ENCODE assay signal across 8 cellular contexts in the genomic region with DNA sequence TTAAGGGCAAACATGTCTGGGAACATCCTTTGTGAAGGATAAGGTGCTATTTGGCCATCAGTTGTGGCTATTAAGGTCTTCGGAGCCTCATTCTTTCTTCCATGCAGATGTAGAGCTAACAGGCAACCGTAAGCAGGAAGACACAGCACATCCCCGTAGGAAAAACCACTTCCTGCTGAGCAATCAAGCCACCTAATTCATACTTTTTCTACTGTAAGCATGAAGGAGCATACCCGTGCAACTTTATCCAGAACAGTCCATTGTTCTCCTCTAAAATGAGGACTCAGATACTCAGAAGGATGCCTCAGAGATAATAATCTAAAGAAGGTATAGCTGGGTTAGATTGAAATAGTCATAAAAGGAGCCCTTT.
A peak's percentile ranks its signal among the peaks of the same experiment; 100 is the strongest.
DNase-seq lines count a peak whose midpoint lies in the region; ATAC-seq and TF ChIP-seq lines count a peak whose summit lies in the region.
"Had no signal": no experiment of that assay in that cellular context is flagged by ENCODE, and none has a peak within 500 bp of the region (broad histone marks: within the 10 kb centered on the region; RNA-seq: fewer than 3 reads in every experiment).

No MANE protein-coding gene starts in this region.

- in situ Hi-C loops in transverse colon (cut with MboI; ENCODE audit: low pct_ligation_motif_present in 1 of 4, low pct_unique_long_range_greater_than_20kb in 1 of 4, low sequenced_read_pairs in 3 of 4) = no loop called here

- intact Hi-C loops in transverse colon (cut with DNase I; ENCODE audit: low total_unique reads) = no loop called here

- H3K4me1 ChIP-seq in HUES64 (ENCODE audit: insufficient read depth, low read length) (peaks cover 36% of the 10 kb centered on the region), transverse colon (peaks cover 0 to 16% (median 3%) of the 10 kb centered on the region in 4 donors)

- H3K27ac ChIP-seq in HUES64 (ENCODE audit: low read depth, low read length) (peak overlapping the region; percentile 52; the same call in 1 of the 2 replicates), transverse colon (peak overlapping the region in 3 of 4 donors; percentile 33 to 38 (median 33))

- TF ChIP-seq CTCF in transverse colon (IDR thresholded peaks at IDR 0.05) = no peak

- no peaks in the 10 kb centered on the region; the same call in 1 of the 2 replicates for H3K36me3 ChIP-seq in HUES64 (ENCODE audit: insufficient read depth, low read length)
- H3K36me3 ChIP-seq in transverse colon = no peaks in the 10 kb centered on the region

- H3K27me3 ChIP-seq in HUES64 (ENCODE audit: insufficient read depth, low read length) (no peaks in the 10 kb centered on the region), transverse colon (no peaks in the 10 kb centered on the region)

- no peaks in the 10 kb centered on the region for H3K9me3 ChIP-seq in HUES64 (ENCODE audit: insufficient read depth, low read depth, low read length)
- no peaks in the 10 kb centered on the region for H3K9me3 ChIP-seq in transverse colon

- TF ChIP-seq EP300 in transverse colon (IDR thresholded peaks at IDR 0.05; ENCODE audit: low read depth) = no peak

- TF ChIP-seq POLR2A in transverse colon (IDR thresholded peaks at IDR 0.05) = no peak

- H3K4me3 ChIP-seq in HUES64 (ENCODE audit: low read length) (no peak overlapping the region), transverse colon (no peak overlapping the region)

- DNase-seq in astrocyte of the hippocampus (ENCODE audit: low read depth, low spot score) (peak; percentile 60), kidney tubule cell (ENCODE audit: low spot score) (peak; percentile 83), transverse colon (no peak), NCI-H2081 treated with DMSO at 0.1 percent for 48 hours (lab: John Stamatoyannopoulos, UW) (no peak)
- DNase-seq: NCI-H510A treated with DMSO at 0.1 percent for 48 hours had no signal

- no peak for ATAC-seq in HG03095 (IDR thresholded peaks at IDR 0.05; ENCODE audit: unreplicated experiment)
- ATAC-seq in activated CD4-positive, CD25-positive, alpha-beta regulatory T cell treated with anti-CD3 and anti-CD28 coated beads, Interleukin-2, amount 50 U/mL, for 24 hours = no peak

- H3K9ac ChIP-seq in HUES64 (ENCODE audit: low read depth, low read length) = no peak overlapping the region

- WGBS in HUES64 = 34% methylated on average over 4 of the region's 4 CpGs
- 55% methylated on average over 4 of the region's 4 CpGs; no CpG with 5 or more reads in 1 of the 2 donors for WGBS in transverse colon (ENCODE audit: low coverage in 1 of 2), 2 donors

Comparison
In these comparisons a context has a peak if more than half of its experiments do, and no peak if none do; other contexts are left out.
1. DNase-seq: peak in astrocyte of the hippocampus (single experiment) and kidney tubule cell (single experiment); none in transverse colon (single experiment) and NCI-H2081 treated with DMSO at 0.1 percent for 48 hours (single experiment).